In the genomic region with DNA sequence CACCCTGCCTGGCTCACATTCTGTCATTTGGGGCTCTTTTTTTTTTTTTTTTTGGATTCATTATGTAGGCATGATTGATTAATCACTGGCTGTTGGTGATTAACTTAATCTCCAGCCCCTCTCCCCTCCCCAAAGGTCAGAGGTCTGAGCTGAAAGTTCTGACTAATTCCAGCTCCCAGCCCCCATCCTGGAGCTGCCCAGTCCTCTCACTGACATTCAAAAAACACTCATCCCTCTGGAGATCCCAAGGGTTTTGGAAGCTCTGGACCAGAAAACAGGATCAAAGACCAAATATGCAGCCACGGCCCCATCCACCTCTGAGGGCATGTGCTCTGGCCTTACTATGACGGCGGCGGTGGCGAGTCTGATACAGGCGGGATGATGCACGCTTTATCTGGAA, we compare ENCODE assay signal across 15 cellular contexts. TPM values are rescaled to one million over a fixed set of nuclear protein-coding genes. Genes with fewer than 3 reads are reported as not detected.
DNase-seq lines count a peak whose midpoint lies in the region; ATAC-seq, FAIRE-seq and TF ChIP-seq lines count a peak whose summit lies in the region.
"Had no signal": no experiment of that assay in that cellular context is flagged by ENCODE, and none has a peak within 500 bp of the region (broad histone marks: within the 10 kb centered on the region; RNA-seq: fewer than 3 reads in every experiment).

No MANE protein-coding gene starts in this region.

- H3K4me3 Mint-ChIP-seq in CD8-positive, alpha-beta T cell: peak overlapping the region; percentile 29
- peak overlapping the region; percentile 31 for H3K4me3 Mint-ChIP-seq in neural crest cell
- no peak overlapping the region for H3K4me3 Mint-ChIP-seq in progenitor cell of endocrine pancreas (ENCODE audit: low read depth)

- no peak for TF ChIP-seq RAD21 in GM12878 (IDR thresholded peaks at IDR 0.05; ENCODE audit: insufficient read depth, low read depth, low read length)

- FAIRE-seq in GM12878 (lab: Jason Lieb, UNC): no peak

- H4K20me1 ChIP-seq in BLaER1 (peaks cover 24% of the 10 kb centered on the region), GM12878 (ENCODE audit: control insufficient read depth, insufficient read depth) (no peaks in the 10 kb centered on the region)

- WGBS in GM12878 (ENCODE audit: insufficient coverage, insufficient replicate concordance, low lambda C conversion rate, missing lambda C conversion rate): 86% methylated on average over 7 of the region's 7 CpGs

- BruUV-seq in GM12878 (replicated peaks; lab: Mats Ljungman, UMichigan): no TSS peak

- no peaks in the 10 kb centered on the region for H3K9me3 Mint-ChIP-seq in CD8-positive, alpha-beta T cell
- H3K9me3 Mint-ChIP-seq in neural crest cell (no peaks in the 10 kb centered on the region), progenitor cell of endocrine pancreas (ENCODE audit: low read depth) (no peaks in the 10 kb centered on the region)

- no peak overlapping the region for H2AFZ ChIP-seq in GM12878 (ENCODE audit: control insufficient read depth, low read depth, low read length)
- H2AFZ ChIP-seq: parathyroid adenoma had no signal

- no peak overlapping the region for H3K4me3 ChIP-seq in BLaER1
- no peak overlapping the region for H3K4me3 ChIP-seq in CD8-positive, alpha-beta T cell (ENCODE audit: low read depth, low read length)
- H3K4me3 ChIP-seq in GM12878: peak overlapping the region; percentile 58; the same call in 1 of the 2 replicates
- H3K4me3 ChIP-seq: SJCRH30 had no signal

- POLR2A ChIA-PET in CD8-positive, alpha-beta T cell (lab: Charles Lee): interaction anchor here (0.7 kb wide), 1 partner anchor 60 kb away, joined by 3 read pairs; the partner anchor contains the start of gene PFKFB3
- POLR2A ChIA-PET in GM12878 (lab: Charles Lee): interaction anchor here (0.7 to 1.0 kb wide), 4 partner anchors 9 to 20 kb away, joined by 3 to 5 read pairs (median 4); no protein-coding TSS in a partner anchor

- DNase-seq in CD8-positive, alpha-beta T cell: no peak
- DNase-seq in GM12878 (ENCODE audit: low read depth, low spot score) (no peak), neural crest cell (ENCODE audit: low read depth, low spot score) (no peak), progenitor cell of endocrine pancreas (ENCODE audit: low spot score, unreplicated experiment) (no peak), medulla oblongata (ENCODE audit: extremely low spot score) (no peak), GM19238 (ENCODE audit: insufficient read length, low spot score) (no peak)
- DNase-seq in stimulated activated CD8-positive, alpha-beta memory T cell treated with anti-CD3 and anti-CD28 coated beads, Interleukin-4, amount 100 ng/mL, for 48 hours: no peak
- DNase-seq: KBM-7; NCI-H524 treated with DMSO at 0.1 percent for 48 hours; SJCRH30; stimulated activated CD4-positive, alpha-beta T cell treated with anti-CD3 and anti-CD28 coated beads, Interleukin-4, amount 100 ng/mL, for 24 hours had no signal

- RAD21 ChIA-PET in GM12878 (lab: Charles Lee; ENCODE audit: unreplicated experiment): interaction anchor here (0.7 to 2.1 kb wide), 7 partner anchors 8 to 258 kb away, joined by 3 to 7 read pairs (median 3); partner anchors contain the start of gene PFKFB3

- intact Hi-C loops in CD8-positive, alpha-beta T cell (cut with DNase I, micrococcal nuclease): no loop called here
- intact Hi-C loops in GM12878 (cut with micrococcal nuclease; ENCODE audit: unreplicated experiment): loop anchor here (5.0 kb wide), 1 partner anchor 130 kb away; no protein-coding TSS in a partner anchor

- SMC1A ChIA-PET in GM12878 (lab: Charles Lee; ENCODE audit: uncharacterized antibody, unreplicated experiment): interaction anchor here (0.9 to 2.1 kb wide), 7 partner anchors 8 to 259 kb away, joined by 3 to 9 read pairs (median 3); no protein-coding TSS in a partner anchor

- ATAC-seq in CD8-positive, alpha-beta T cell: no peak
- ATAC-seq in GM12878: no peak
- ATAC-seq: activated CD4-positive, CD25-positive, alpha-beta regulatory T cell treated with anti-CD3 and anti-CD28 coated beads, Interleukin-2, amount 50 U/mL, for 24 hours had no signal

- H3K4me2 ChIP-seq in BLaER1: peak overlapping the region; percentile 85
- peak overlapping the region; percentile 46; the same call in 1 of the 2 replicates for H3K4me2 ChIP-seq in GM12878 (ENCODE audit: control insufficient read depth, insufficient read depth)

- H3K27ac Mint-ChIP-seq in CD8-positive, alpha-beta T cell: no peak overlapping the region
- H3K27ac Mint-ChIP-seq in neural crest cell (ENCODE audit: unreplicated experiment): no peak overlapping the region
- no peak overlapping the region for H3K27ac Mint-ChIP-seq in progenitor cell of endocrine pancreas

- no peaks in the 10 kb centered on the region for H3K27me3 ChIP-seq in BLaER1
- H3K27me3 ChIP-seq in CD8-positive, alpha-beta T cell (ENCODE audit: insufficient read depth, low read length): no peaks in the 10 kb centered on the region
- H3K27me3 ChIP-seq in GM12878 (replicated peaks in 1 of 2; ENCODE audit: control insufficient read depth in 2 of 2, insufficient read depth in 2 of 2, low read length in 1 of 2): no peaks in the 10 kb centered on the region
- H3K27me3 ChIP-seq: SJCRH30 had no signal

- no peaks in the 10 kb centered on the region for H3K36me3 Mint-ChIP-seq in CD8-positive, alpha-beta T cell
- H3K36me3 Mint-ChIP-seq in neural crest cell (ENCODE audit: low read depth) (no peaks in the 10 kb centered on the region), progenitor cell of endocrine pancreas (ENCODE audit: insufficient read depth) (no peaks in the 10 kb centered on the region)

- peaks cover 12% of the 10 kb centered on the region; the same call in 1 of the 2 replicates for H3K79me2 ChIP-seq in GM12878 (ENCODE audit: control insufficient read depth, insufficient read depth, low read length)

- no peak for TF ChIP-seq EP300 in GM12878 (IDR thresholded peaks at IDR 0.05; ENCODE audit: borderline replicate concordance in 1 of 2, control insufficient read depth in 1 of 2, low read depth in 2 of 2, low read length in 2 of 2)

- in situ Hi-C loops in GM12878 (cut with MboI): no loop called here

- H3K9me3 ChIP-seq in BLaER1 (no peaks in the 10 kb centered on the region), GM12878 (replicated peaks; ENCODE audit: control insufficient read depth, insufficient read depth, low read length) (no peaks in the 10 kb centered on the region)
- H3K9me3 ChIP-seq in CD8-positive, alpha-beta T cell (ENCODE audit: low read length): no peaks in the 10 kb centered on the region
- H3K9me3 ChIP-seq: SJCRH30, tibial nerve had no signal

- H3K36me3 ChIP-seq in BLaER1: 0 out of 2 replicates have a peak, but pooled peaks cover 9% of the 10 kb centered on the region
- no peaks in the 10 kb centered on the region for H3K36me3 ChIP-seq in CD8-positive, alpha-beta T cell (ENCODE audit: insufficient read depth, low read length)
- H3K36me3 ChIP-seq in GM12878 (ENCODE audit: control insufficient read depth in 2 of 2, insufficient read depth in 2 of 2, low read length in 1 of 2): no peaks in the 10 kb centered on the region
- H3K36me3 ChIP-seq: SJCRH30 had no signal

- TF ChIP-seq POLR2A in GM12878 (IDR thresholded peaks at IDR 0.05; ENCODE audit: low read depth, low read length): no peak

- CTCF ChIA-PET in CD8-positive, alpha-beta T cell (lab: Charles Lee): interaction anchor here (1.3 to 1.8 kb wide), 2 partner anchors 9 to 59 kb away, joined by 3 to 10 read pairs; no protein-coding TSS in a partner anchor
- CTCF ChIA-PET in GM12878 (lab: Yijun Ruan, JAX): interaction anchor here (0.8 to 2.0 kb wide), 6 partner anchors 9 to 259 kb away, joined by 3 to 11 read pairs (median 6); partner anchors contain the start of gene PFKFB3

- peaks cover 40% of the 10 kb centered on the region for H3K4me1 Mint-ChIP-seq in CD8-positive, alpha-beta T cell (ENCODE audit: low read depth)
- H3K4me1 Mint-ChIP-seq in neural crest cell (peaks cover 21% of the 10 kb centered on the region), progenitor cell of endocrine pancreas (ENCODE audit: low read depth) (peaks cover 11% of the 10 kb centered on the region)

- H3K4me1 ChIP-seq in BLaER1 (peaks cover 72% of the 10 kb centered on the region), GM12878 (ENCODE audit: control insufficient read depth, insufficient read depth, low read length) (peaks cover 38% of the 10 kb centered on the region)
- peaks cover 44% of the 10 kb centered on the region for H3K4me1 ChIP-seq in CD8-positive, alpha-beta T cell (ENCODE audit: insufficient read depth, low read length)

- H3K27ac ChIP-seq in BLaER1 (no peak overlapping the region), GM12878 (ENCODE audit: control insufficient read depth, insufficient read depth) (peak overlapping the region; percentile 82)
- H3K27ac ChIP-seq in CD8-positive, alpha-beta T cell (ENCODE audit: low read depth, low read length): no peak overlapping the region
- H3K27ac ChIP-seq: parathyroid adenoma, SJCRH30 had no signal

- peaks cover 7% of the 10 kb centered on the region for H3K27me3 Mint-ChIP-seq in CD8-positive, alpha-beta T cell (ENCODE audit: low read depth)
- H3K27me3 Mint-ChIP-seq in neural crest cell (ENCODE audit: low read depth) (peaks cover 44% of the 10 kb centered on the region), progenitor cell of endocrine pancreas (peaks cover 40% of the 10 kb centered on the region)

- H3K9ac ChIP-seq in BLaER1 (no peak overlapping the region), GM12878 (ENCODE audit: control insufficient read depth, insufficient read depth, low read length) (no peak overlapping the region; the same call in 1 of the 2 replicates)
- H3K9ac ChIP-seq: parathyroid adenoma had no signal

- TF ChIP-seq CTCF in CD8-positive, alpha-beta T cell (IDR thresholded peaks at IDR 0.05): no peak
- TF ChIP-seq CTCF in GM12878 (IDR thresholded peaks at IDR 0.05 in 2 of 3, conservative IDR thresholded peaks at IDR 0.05 in 1 of 3; ENCODE audit: control insufficient read depth in 2 of 3, extremely low read depth in 1 of 3, insufficient read depth in 1 of 3, low read depth in 3 of 3, low read length in 3 of 3) (no peak), neural crest cell (conservative IDR thresholded peaks at IDR 0.05) (no peak), progenitor cell of endocrine pancreas (IDR thresholded peaks at IDR 0.05; ENCODE audit: unreplicated experiment) (no peak)

RNA-seq across cellular contexts. Expression of gene RBM17, which starts 53.8 kb away (rescaled TPM):
- total RNA-seq in CD8-positive, alpha-beta T cell: 100 to 1,000 TPM; 151 to 160 TPM
- 136 and 141 TPM in 2 replicates for total RNA-seq in GM12878 (2013; cell fraction: nucleolus; rRNA removed)
- total RNA-seq in GM12878 (2014; rRNA removed) (38.3 and 49.0 TPM in 2 replicates), GM12878 (2014; rRNA removed; fragmentation: Illumina TruSeq; extraction: Trizol) (85.7 and 94.1 TPM in 2 replicates), GM12878 (2021) (101 and 106 TPM in 2 replicates), neural crest cell (142 and 156 TPM in 2 replicates), progenitor cell of endocrine pancreas (122 and 138 TPM in 2 replicates)
- 52.6 TPM for polyA plus RNA-seq in GM12878 (2011; ENCODE audit: low read depth)
- polyA plus RNA-seq in GM12878 (2011; rRNA removed) (64.5 and 65.3 TPM in 2 replicates), GM12878 (2014; fragmentation: Illumina TruSeq; extraction: Trizol) (156 and 160 TPM in 2 replicates), GM12878 (2014; fragmentation: Nextera tagmentation; extraction: Ambion mirVana) (10 to 100 TPM; 28.4 to 45.0 TPM), GM12878 (2014; rRNA removed) (79.9 and 82.1 TPM in 2 replicates), GM12878 (2016; fragmentation: Nextera tagmentation; extraction: Ambion mirVana) (100 to 1,000 TPM; 177 to 181 TPM)
- polyA plus RNA-seq in GM12878 (2011; cell fraction: cytosol; rRNA removed): 33.5 and 38.9 TPM in 2 replicates
- polyA plus RNA-seq in GM12878 (2011; cell fraction: nucleus; rRNA removed): 130 and 190 TPM in 2 replicates
- polyA plus RNA-seq in GM12878 (2012): 73.3 and 80.2 TPM in 2 replicates
- 22.5 and 26.1 TPM in 2 replicates for polyA minus RNA-seq in GM12878 (2011; rRNA and poly(A)+ RNA removed)
- polyA minus RNA-seq in GM12878 (2011; cell fraction: cytosol; rRNA and poly(A)+ RNA removed): 11.8 and 17.6 TPM in 2 replicates
- 19.2 and 28.1 TPM in 2 replicates for polyA minus RNA-seq in GM12878 (2011; cell fraction: nucleus; rRNA and poly(A)+ RNA removed)
